Comparison of ENCODE assay signal across 7 cellular contexts in genomic region chr18:49471532-49471931, GRCh38.
"Had no signal": no experiment of that assay in that cellular context is flagged by ENCODE, and none has a peak within 500 bp of the region (broad histone marks: within the 10 kb centered on the region; RNA-seq: fewer than 3 reads in every experiment).

No MANE protein-coding gene starts in this region.

- H3K4me2 ChIP-seq: KMS-11 had no signal

- DNase-seq: IMR-90, KBM-7, KG1 had no signal

- ATAC-seq: HepG2 had no signal

- FAIRE-seq: HepG2, HTR-8/SVneo had no signal

- H3K9ac ChIP-seq: KMS-11 had no signal

- H3K27ac ChIP-seq: HL-60, KMS-11 had no signal
